Comparison of ENCODE assay signal across 15 cellular contexts in genomic region chr12:6047249-6048227, GRCh38.
DNase-seq lines count a peak whose midpoint lies in the region; ATAC-seq and TF ChIP-seq lines count a peak whose summit lies in the region.
"Had no signal": no experiment of that assay in that cellular context is flagged by ENCODE, and none has a peak within 500 bp of the region (broad histone marks: within the 10 kb centered on the region; RNA-seq: fewer than 3 reads in every experiment).

No MANE protein-coding gene starts in this region.

- H3K9me3 ChIP-seq in mesenchymal stem cell (ENCODE audit: control insufficient read depth, low read length), result no peaks in the 10 kb centered on the region
- H3K9me3 ChIP-seq in naive thymus-derived CD4-positive, alpha-beta T cell (ENCODE audit: control insufficient read depth in 2 of 3, low read length in 3 of 3), result no peaks in the 10 kb centered on the region
- H3K9me3 ChIP-seq: colonic mucosa, heart left ventricle, suprapubic skin had no signal

- H3K27ac ChIP-seq in mesenchymal stem cell (ENCODE audit: low read length, poor library complexity, severe bottlenecking), result no peak overlapping the region
- no peak overlapping the region for H3K27ac ChIP-seq in naive thymus-derived CD4-positive, alpha-beta T cell (ENCODE audit: low read depth, low read length)
- H3K27ac ChIP-seq: colonic mucosa, heart left ventricle, suprapubic skin had no signal

- no peak overlapping the region for H3K23ac ChIP-seq in mesenchymal stem cell (ENCODE audit: low read length in 2 of 2)

- TF ChIP-seq CTCF in chondrocyte (IDR thresholded peaks at IDR 0.05) (no peak), GM13976 (IDR thresholded peaks at IDR 0.05; ENCODE audit: borderline replicate concordance, control extremely low read depth, extremely low read depth, insufficient read depth, missing control alignments) (no peak), GM13977 (IDR thresholded peaks at IDR 0.05; ENCODE audit: extremely low read depth, insufficient read depth, missing control alignments) (no peak)

- POLR2A ChIA-PET in naive thymus-derived CD4-positive, alpha-beta T cell (lab: Charles Lee), result no interaction called here

- peaks cover 47% of the 10 kb centered on the region for H3K4me1 Mint-ChIP-seq in chondrocyte (ENCODE audit: low read depth)
- no peaks in the 10 kb centered on the region for H3K4me1 Mint-ChIP-seq in naive thymus-derived CD4-positive, alpha-beta T cell

- H3K14ac ChIP-seq in mesenchymal stem cell (ENCODE audit: low read length in 2 of 2), result no peak overlapping the region

- no peaks in the 10 kb centered on the region for H3K36me3 Mint-ChIP-seq in chondrocyte (ENCODE audit: low read depth)
- H3K36me3 Mint-ChIP-seq in naive thymus-derived CD4-positive, alpha-beta T cell, result no peaks in the 10 kb centered on the region
- H3K36me3 Mint-ChIP-seq: CD8-positive, alpha-beta T cell had no signal

- H2BK5ac ChIP-seq in mesenchymal stem cell (ENCODE audit: low read depth, low read length, poor library complexity, severe bottlenecking), result no peak overlapping the region

- no peak overlapping the region for H2BK120ac ChIP-seq in mesenchymal stem cell (ENCODE audit: low read depth, low read length)

- no peak overlapping the region for H3K4me3 ChIP-seq in mesenchymal stem cell (ENCODE audit: insufficient read depth in 1 of 2, low read depth in 1 of 2, low read length in 2 of 2)
- H3K4me3 ChIP-seq in naive thymus-derived CD4-positive, alpha-beta T cell (ENCODE audit: low read length), result no peak overlapping the region
- H3K4me3 ChIP-seq: colonic mucosa, heart left ventricle, suprapubic skin had no signal

- H4K91ac ChIP-seq in mesenchymal stem cell (ENCODE audit: low read length), result no peak overlapping the region

- no peak overlapping the region for H2AK5ac ChIP-seq in mesenchymal stem cell (ENCODE audit: low read length, severe bottlenecking)

- H4K8ac ChIP-seq in mesenchymal stem cell (ENCODE audit: low read length), result no peak overlapping the region

- H2AFZ ChIP-seq in mesenchymal stem cell (ENCODE audit: low read depth, low read length), result no peak overlapping the region

- no peaks in the 10 kb centered on the region for H3K27me3 ChIP-seq in mesenchymal stem cell (ENCODE audit: control insufficient read depth in 1 of 2, insufficient read depth in 1 of 2, low read length in 2 of 2)
- no peaks in the 10 kb centered on the region for H3K27me3 ChIP-seq in naive thymus-derived CD4-positive, alpha-beta T cell (ENCODE audit: control insufficient read depth in 2 of 2, insufficient read depth in 2 of 2, low read length in 2 of 2)
- H3K27me3 ChIP-seq: colonic mucosa, heart left ventricle, suprapubic skin had no signal

- H3K79me1 ChIP-seq in mesenchymal stem cell (replicated peaks; ENCODE audit: low read length, poor library complexity, severe bottlenecking), result no peaks in the 10 kb centered on the region

- intact Hi-C loops in naive thymus-derived CD4-positive, alpha-beta T cell (cut with micrococcal nuclease), result no loop called here

- no peak overlapping the region for H3K4me3 Mint-ChIP-seq in chondrocyte (ENCODE audit: unreplicated experiment)
- no peak overlapping the region for H3K4me3 Mint-ChIP-seq in naive thymus-derived CD4-positive, alpha-beta T cell
- H3K4me3 Mint-ChIP-seq: CD8-positive, alpha-beta T cell; T-helper 1 cell treated with Interleukin-12 subunit alpha and Interleukin-12 subunit beta and Interleukin-4 antibody, amounts not matched to agents 30 μg/mL and 1 μg/mL, for 36 hours had no signal

- peak overlapping the region; percentile 6 for H3K27ac Mint-ChIP-seq in chondrocyte (ENCODE audit: unreplicated experiment)
- H3K27ac Mint-ChIP-seq in naive thymus-derived CD4-positive, alpha-beta T cell, result no peak overlapping the region
- H3K27ac Mint-ChIP-seq: CD8-positive, alpha-beta T cell; T-helper 1 cell treated with Interleukin-12 subunit alpha and Interleukin-12 subunit beta and Interleukin-4 antibody, amounts not matched to agents 30 μg/mL and 1 μg/mL, for 36 hours had no signal

- no peaks in the 10 kb centered on the region for H3K36me3 ChIP-seq in mesenchymal stem cell (ENCODE audit: control insufficient read depth in 1 of 2, insufficient read depth in 2 of 2, low read depth in 1 of 2, low read length in 2 of 2)
- no peaks in the 10 kb centered on the region for H3K36me3 ChIP-seq in naive thymus-derived CD4-positive, alpha-beta T cell (ENCODE audit: control insufficient read depth in 2 of 3, insufficient read depth in 3 of 3, low read length in 3 of 3)
- H3K36me3 ChIP-seq: colonic mucosa, suprapubic skin had no signal

- no peak overlapping the region for H2BK15ac ChIP-seq in mesenchymal stem cell (ENCODE audit: low read depth, poor library complexity, severe bottlenecking)

- ATAC-seq in HG03342 (IDR thresholded peaks at IDR 0.05; ENCODE audit: unreplicated experiment), result no peak
- no peak for ATAC-seq in naive thymus-derived CD4-positive, alpha-beta T cell
- ATAC-seq: CD8-positive, alpha-beta T cell; heart left ventricle had no signal

- 77% methylated on average over 11 of the region's 11 CpGs for WGBS in mesenchymal stem cell

- H3K27me3 Mint-ChIP-seq in chondrocyte (ENCODE audit: low read depth), result no peaks in the 10 kb centered on the region
- peaks cover 0 to 10% (median 6%) of the 10 kb centered on the region in 5 donors for H3K27me3 Mint-ChIP-seq in naive thymus-derived CD4-positive, alpha-beta T cell

- H3K18ac ChIP-seq in mesenchymal stem cell (ENCODE audit: low read depth in 1 of 2, low read length in 2 of 2), result no peak overlapping the region

- no peak overlapping the region for H2BK12ac ChIP-seq in mesenchymal stem cell (ENCODE audit: low read length in 2 of 2)

- DNase-seq in COLO668 (lab: John Stamatoyannopoulos, UW; ENCODE audit: unreplicated experiment) (peak; percentile 40), LHCN-M2 (ENCODE audit: low read depth) (peak; percentile 62), chondrocyte (ENCODE audit: low spot score) (peak; percentile 9), mesenchymal stem cell (peak; percentile 75), GM13976 (ENCODE audit: low spot score) (no peak), GM13977 (ENCODE audit: low spot score) (no peak)
- no peak for DNase-seq in naive thymus-derived CD4-positive, alpha-beta T cell
- DNase-seq: activated gamma-delta T cell; CD8-positive, alpha-beta T cell; colonic mucosa; OCI-M1 had no signal

- H3K4me2 ChIP-seq in mesenchymal stem cell (ENCODE audit: low read length, poor library complexity, severe bottlenecking), result no peak overlapping the region

- H3K4me1 ChIP-seq in mesenchymal stem cell (ENCODE audit: control insufficient read depth, insufficient read depth, low read depth, low read length), result peaks cover 10% of the 10 kb centered on the region
- H3K4me1 ChIP-seq in naive thymus-derived CD4-positive, alpha-beta T cell (ENCODE audit: control insufficient read depth in 2 of 2, insufficient read depth in 2 of 2, low read length in 2 of 2), result no peaks in the 10 kb centered on the region
- H3K4me1 ChIP-seq: colonic mucosa had no signal

- CTCF ChIA-PET in naive thymus-derived CD4-positive, alpha-beta T cell (lab: Charles Lee), result interaction anchor here (0.6 kb wide), 1 partner anchor 86 kb away, joined by 3 read pairs; no protein-coding TSS in a partner anchor

- H3K9ac ChIP-seq in mesenchymal stem cell (ENCODE audit: low read length), result peak overlapping the region; percentile 71

- no peak overlapping the region for H3K4ac ChIP-seq in mesenchymal stem cell (ENCODE audit: low read depth in 1 of 2, low read length in 2 of 2)

- in situ Hi-C loops in GM13976 (cut with MboI; ENCODE audit: low sequenced_read_pairs, unreplicated experiment), result no loop called here
- in situ Hi-C loops in GM13977 (cut with MboI; ENCODE audit: low pct_unique_long_range_greater_than_20kb, low sequenced_read_pairs, unreplicated experiment), result no loop called here

- H3K9me3 Mint-ChIP-seq in chondrocyte (ENCODE audit: low read depth), result no peaks in the 10 kb centered on the region
- peaks cover 0 to 1% (median 0%) of the 10 kb centered on the region in 11 donors for H3K9me3 Mint-ChIP-seq in naive thymus-derived CD4-positive, alpha-beta T cell
- H3K9me3 Mint-ChIP-seq: CD8-positive, alpha-beta T cell; T-helper 1 cell treated with Interleukin-12 subunit alpha and Interleukin-12 subunit beta and Interleukin-4 antibody, amounts not matched to agents 30 μg/mL and 1 μg/mL, for 36 hours had no signal

Comparison
In these comparisons a context has a peak if more than half of its experiments do, and no peak if none do; other contexts are left out.
1. DNase-seq: peak in COLO668 (single experiment), LHCN-M2 (single experiment), chondrocyte (single experiment) and mesenchymal stem cell (single experiment); none in GM13976 (single experiment), GM13977 (single experiment) and naive thymus-derived CD4-positive, alpha-beta T cell (0 of 9).